In genomic region chr14:103546651-103547454, GRCh38 we compare ENCODE assay signal across 8 cellular contexts. TPM values are rescaled to one million over a fixed set of nuclear protein-coding genes. Genes with fewer than 3 reads are reported as not detected.
DNase-seq lines count a peak whose midpoint lies in the region; ATAC-seq and TF ChIP-seq lines count a peak whose summit lies in the region.

No MANE protein-coding gene starts in this region.

- intact Hi-C loops in activated B cell treated with CpG ODN at 0.5 μM for 24 hours (cut with micrococcal nuclease): loop anchor here (1.0 to 5.0 kb wide), 3 partner anchors 29 to 470 kb away; no protein-coding TSS in a partner anchor

- no peaks in the 10 kb centered on the region for H3K27me3 ChIP-seq in layer of hippocampus (ENCODE audit: control insufficient read depth, insufficient read depth, low read length)

- POLR2A ChIA-PET in activated B cell treated with CpG ODN at 0.5 μM for 24 hours (lab: Charles Lee): interaction anchor here (1.0 kb wide), 1 partner anchor 28 kb away, joined by 4 read pairs; no protein-coding TSS in a partner anchor

- CTCF ChIA-PET in activated B cell treated with CpG ODN at 0.5 μM for 24 hours (lab: Charles Lee): interaction anchor here (0.7 to 7.0 kb wide), 12 partner anchors 10 to 60 kb away, joined by 3 to 70 read pairs (median 3); partner anchors contain the start of gene CKB

- no peaks in the 10 kb centered on the region for H3K27me3 Mint-ChIP-seq in activated B cell treated with CpG ODN at 0.5 μM for 24 hours

- H3K4me3 Mint-ChIP-seq in activated B cell treated with CpG ODN at 0.5 μM for 24 hours: no peak overlapping the region

- H3K4me1 Mint-ChIP-seq in activated B cell treated with CpG ODN at 0.5 μM for 24 hours: peaks cover 2% of the 10 kb centered on the region

- DNase-seq in NCI-H1417 (lab: John Stamatoyannopoulos, UW): peak; percentile 70 to 92 (median 82)
- DNase-seq in NCI-H1417 treated with DMSO at 0.1 percent for 48 hours (lab: John Stamatoyannopoulos, UW): no peak
- DNase-seq in NCI-H1694 treated with DMSO at 0.1 percent for 48 hours (lab: John Stamatoyannopoulos, UW): peak; percentile 68
- peak; percentile 76 for DNase-seq in activated B cell treated with CpG ODN at 0.5 μM for 24 hours
- peak; percentile 79 to 96 for DNase-seq in T47D (ENCODE audit: low read depth in 1 of 2, low spot score in 1 of 2)
- peak; percentile 66 to 73 for DNase-seq in stimulated activated CD4-positive, alpha-beta T cell treated with anti-CD3 and anti-CD28 coated beads, Interleukin-4, amount 100 ng/mL, for 4 hours

- in situ Hi-C loops in T47D (cut with HindIII; ENCODE audit: low pct_unique_long_range_greater_than_20kb, low sequenced_read_pairs): no loop called here

- no peaks in the 10 kb centered on the region for H3K36me3 Mint-ChIP-seq in activated B cell treated with CpG ODN at 0.5 μM for 24 hours (ENCODE audit: low read depth)

- no peak overlapping the region for H3K27ac Mint-ChIP-seq in activated B cell treated with CpG ODN at 0.5 μM for 24 hours

- H3K9me3 Mint-ChIP-seq in activated B cell treated with CpG ODN at 0.5 μM for 24 hours: no peaks in the 10 kb centered on the region

- TF ChIP-seq CTCF in activated B cell treated with CpG ODN at 0.5 μM for 24 hours (IDR thresholded peaks at IDR 0.05): peak; percentile 63

- peak overlapping the region; percentile 93 for H3K27ac ChIP-seq in layer of hippocampus (ENCODE audit: low read depth, low read length)

- TF ChIP-seq POLR2A in GM18505 (IDR thresholded peaks at IDR 0.05; ENCODE audit: borderline replicate concordance, extremely low read depth, insufficient read depth, insufficient read length): no peak

- ATAC-seq in activated B cell treated with CpG ODN at 0.5 μM for 24 hours (ENCODE audit: low read depth) (peak; percentile 90), GM18505 (IDR thresholded peaks at IDR 0.05; ENCODE audit: unreplicated experiment) (no peak)

RNA-seq across cellular contexts. Expression of gene BAG5, which starts 15.6 kb away (rescaled TPM):
- total RNA-seq in activated B cell treated with CpG ODN at 0.5 μM for 24 hours: 26.9 and 28.8 TPM in 2 replicates

RNA-seq across cellular contexts. Expression of gene COA8, which starts 15.9 kb away (rescaled TPM):
- 28.4 and 28.8 TPM in 2 replicates for total RNA-seq in activated B cell treated with CpG ODN at 0.5 μM for 24 hours

RNA-seq across cellular contexts. Expression of gene TRMT61A, which starts 17.9 kb away (rescaled TPM):
- 19.4 and 21.8 TPM in 2 replicates for total RNA-seq in activated B cell treated with CpG ODN at 0.5 μM for 24 hours

RNA-seq across cellular contexts. Expression of gene CKB, which starts 24.2 kb away (rescaled TPM):
- 8.6 and 12.0 TPM in 2 replicates for total RNA-seq in activated B cell treated with CpG ODN at 0.5 μM for 24 hours
